In genomic region chr22:27315833-27316232, GRCh38 we compare ENCODE assay signal across 22 cellular contexts.
"Had no signal": no experiment of that assay in that cellular context is flagged by ENCODE, and none has a peak within 500 bp of the region (broad histone marks: within the 10 kb centered on the region; RNA-seq: fewer than 3 reads in every experiment).

No MANE protein-coding gene starts in this region.

- ATAC-seq: K562, Panc1 had no signal

- H3K9me3 ChIP-seq: SK-N-SH had no signal

- H3K4me1 Mint-ChIP-seq: IgD-negative memory B cell had no signal

- DNase-seq: Kasumi-1, MM.1S, NCI-H1092 treated with DMSO at 0.1 percent for 48 hours, NCI-H1436, NCI-H187 treated with DMSO at 0.1 percent for 48 hours, NCI-H2081, NCI-H2107, NCI-H2227 treated with DMSO at 0.1 percent for 48 hours, NCI-H446, NCI-H510A, NCI-H524 treated with DMSO at 0.1 percent for 48 hours, NCI-H69, NCI-H774, SHP77, SK-N-SH, SW 1271 had no signal

- H3K4me2 ChIP-seq: KMS-11, SK-N-SH had no signal

- H3K4me3 Mint-ChIP-seq: IgD-negative memory B cell had no signal

- H3K27ac ChIP-seq: HL-60, KMS-11, RWPE1 had no signal

- H3K9ac ChIP-seq: KMS-11, SK-N-SH had no signal

- H3K27ac Mint-ChIP-seq: IgD-negative memory B cell had no signal

- H3K27me3 Mint-ChIP-seq: IgD-negative memory B cell had no signal

- H3K9me2 ChIP-seq: SK-N-SH had no signal

- H3K4me3 ChIP-seq: K562 had no signal
